In the genomic region with DNA sequence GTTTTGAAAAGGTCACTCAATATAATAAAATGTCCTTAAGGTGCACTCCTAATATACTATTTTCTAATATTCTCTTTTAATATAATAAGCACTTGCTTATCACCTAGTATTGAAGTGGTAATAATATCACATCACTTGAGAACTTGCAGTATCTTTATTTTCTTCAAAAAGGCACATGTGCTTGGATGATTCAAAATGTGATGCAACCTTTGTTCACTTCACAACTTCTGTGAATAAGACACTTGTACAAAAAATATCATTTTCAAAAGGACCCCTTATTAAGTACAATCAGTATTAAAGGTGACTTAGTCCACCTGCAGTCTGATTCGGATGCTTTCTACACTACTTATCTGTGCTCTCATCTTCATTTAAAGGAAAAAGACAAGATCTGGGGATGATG, we compare ENCODE assay signal across 1 cellular context.
TF ChIP-seq lines count a peak whose summit lies in the region.

No MANE protein-coding gene starts in this region.

TF ChIP-seq in endothelial cell of umbilical vein, 7 proteins besides CTCF, POLR2A, EP300 and RAD21:
- no peak for TF ChIP-seq JUN (IDR thresholded peaks at IDR 0.05; ENCODE audit: borderline replicate concordance, insufficient read depth, insufficient read length, low read depth)
- TF ChIP-seq FOS (IDR thresholded peaks at IDR 0.05; ENCODE audit: borderline replicate concordance, insufficient read depth, low read length), result no peak
- TF ChIP-seq GATA2 (IDR thresholded peaks at IDR 0.05; ENCODE audit: insufficient read depth, insufficient read length, low read depth, low read length), result no peak
- TF ChIP-seq, protein P1, sequence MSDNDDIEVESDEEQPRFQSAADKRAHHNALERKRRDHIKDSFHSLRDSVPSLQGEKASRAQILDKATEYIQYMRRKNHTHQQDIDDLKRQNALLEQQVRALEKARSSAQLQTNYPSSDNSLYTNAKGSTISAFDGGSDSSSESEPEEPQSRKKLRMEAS (IDR thresholded peaks at IDR 0.05; ENCODE audit: insufficient read depth, insufficient read length), result no peak
- TF ChIP-seq EZH2 (IDR thresholded peaks at IDR 0.05; ENCODE audit: borderline replicate concordance, low read depth, low read length, severe bottlenecking), result no peak
